9 cellular contexts compared by ENCODE assay signal in the genomic region with DNA sequence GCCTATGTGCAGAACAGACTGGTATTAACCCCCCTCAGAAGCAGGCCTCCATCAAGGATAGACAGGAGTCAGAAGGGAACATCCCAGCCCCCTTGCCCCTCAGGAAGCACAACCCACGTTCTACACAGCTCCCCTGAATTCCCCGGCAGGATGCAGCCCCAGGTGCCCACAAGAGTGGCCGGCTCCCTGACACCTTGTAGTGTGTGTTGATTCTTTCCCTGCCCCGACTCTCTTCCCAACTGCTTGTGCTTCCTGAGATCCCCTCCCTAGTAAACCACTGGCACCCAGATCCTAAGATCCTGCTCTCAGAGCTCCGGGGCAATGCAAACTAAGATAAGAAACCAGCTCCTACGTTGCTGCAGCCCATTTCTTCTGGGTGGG. TPM values are rescaled to one million over a fixed set of nuclear protein-coding genes. Genes with fewer than 3 reads are reported as not detected.
A peak's percentile ranks its signal among the peaks of the same experiment; 100 is the strongest.
DNase-seq lines count a peak whose midpoint lies in the region; ATAC-seq and TF ChIP-seq lines count a peak whose summit lies in the region.
"Had no signal": no experiment of that assay in that cellular context is flagged by ENCODE, and none has a peak within 500 bp of the region (broad histone marks: within the 10 kb centered on the region; RNA-seq: fewer than 3 reads in every experiment).

No MANE protein-coding gene starts in this region.

- TF ChIP-seq CTCF in activated CD8-positive, alpha-beta T cell treated with anti-CD3 and anti-CD28 coated beads for 36 hours (IDR thresholded peaks at IDR 0.05), result no peak
- TF ChIP-seq CTCF in left lung (IDR thresholded peaks at IDR 0.05) (no peak), thoracic aorta (IDR thresholded peaks at IDR 0.05) (no peak)

- H3K4me1 ChIP-seq in left lung (peaks cover 10 to 82% of the 10 kb centered on the region in 2 donors), thoracic aorta (ENCODE audit: control insufficient read depth in 1 of 2, low read depth in 2 of 2) (peaks cover 4 to 12% of the 10 kb centered on the region in 2 donors)

- H3K27me3 ChIP-seq in left lung (no peaks in the 10 kb centered on the region), thoracic aorta (replicated peaks; ENCODE audit: insufficient read depth) (no peaks in the 10 kb centered on the region)

- peaks cover 56% of the 10 kb centered on the region for H3K4me1 Mint-ChIP-seq in activated CD8-positive, alpha-beta T cell treated with anti-CD3 and anti-CD28 coated beads for 36 hours (ENCODE audit: low read depth)

- peaks cover 4% of the 10 kb centered on the region for H3K36me3 Mint-ChIP-seq in activated CD8-positive, alpha-beta T cell treated with anti-CD3 and anti-CD28 coated beads for 36 hours (ENCODE audit: low read depth)
- H3K36me3 Mint-ChIP-seq: WTC11 had no signal

- no peak overlapping the region for H3K4me3 ChIP-seq in left lung
- peak overlapping the region; percentile 68 for H3K4me3 ChIP-seq in thoracic aorta

- H3K36me3 ChIP-seq in left lung, result no peaks in the 10 kb centered on the region
- no peaks in the 10 kb centered on the region for H3K36me3 ChIP-seq in thoracic aorta

- H3K9me3 Mint-ChIP-seq in activated CD8-positive, alpha-beta T cell treated with anti-CD3 and anti-CD28 coated beads for 36 hours, result peaks cover 4% of the 10 kb centered on the region

- H3K27ac ChIP-seq in left lung, result peak overlapping the region; percentile 46 to 71
- no peak overlapping the region for H3K27ac ChIP-seq in thoracic aorta

- POLR2A ChIA-PET in activated CD8-positive, alpha-beta T cell treated with anti-CD3 and anti-CD28 coated beads for 36 hours (lab: Charles Lee), result interaction anchor here (1.0 to 1.5 kb wide), 2 partner anchors 15 to 174 kb away, joined by 3 to 5 read pairs; no protein-coding TSS in a partner anchor

- H3K9me3 ChIP-seq in left lung, result peaks cover 0 to 3% of the 10 kb centered on the region in 2 donors
- H3K9me3 ChIP-seq in thoracic aorta, result no peaks in the 10 kb centered on the region

- ATAC-seq in activated CD8-positive, alpha-beta T cell treated with anti-CD3 and anti-CD28 coated beads for 36 hours, result no peak
- ATAC-seq in left lung, result no peak
- ATAC-seq in thoracic aorta (ENCODE audit: insufficient number of reproducible peaks, low FRiP score, low read depth), result no peak
- ATAC-seq in GM18873 (IDR thresholded peaks at IDR 0.05; ENCODE audit: low FRiP score, unreplicated experiment), result no peak
- ATAC-seq: WTC11 had no signal

- intact Hi-C loops in activated CD8-positive, alpha-beta T cell treated with anti-CD3 and anti-CD28 coated beads for 36 hours (cut with micrococcal nuclease), result no loop called here
- intact Hi-C loops in left lung (cut with DNase I), result no loop called here

- no peaks in the 10 kb centered on the region for H3K27me3 Mint-ChIP-seq in activated CD8-positive, alpha-beta T cell treated with anti-CD3 and anti-CD28 coated beads for 36 hours

- H3K4me3 Mint-ChIP-seq in activated CD8-positive, alpha-beta T cell treated with anti-CD3 and anti-CD28 coated beads for 36 hours, result peak overlapping the region; percentile 60
- H3K4me3 Mint-ChIP-seq: WTC11 had no signal

- peak overlapping the region; percentile 74 for H3K27ac Mint-ChIP-seq in activated CD8-positive, alpha-beta T cell treated with anti-CD3 and anti-CD28 coated beads for 36 hours
- H3K27ac Mint-ChIP-seq: WTC11 had no signal

- peak; percentile 61 for DNase-seq in activated CD8-positive, alpha-beta memory T cell treated with anti-CD3 and anti-CD28 coated beads, Interleukin-2, amount 50 U/mL, for 48 hours
- DNase-seq in activated CD8-positive, alpha-beta memory T cell treated with anti-CD3 and anti-CD28 coated beads for 24 hours, result no peak
- peak; percentile 14 for DNase-seq in activated CD8-positive, alpha-beta T cell treated with anti-CD3 and anti-CD28 coated beads for 36 hours
- DNase-seq in left lung (no peak), thoracic aorta (ENCODE audit: low spot score) (no peak), EL (no peak), NCI-H1092 (lab: John Stamatoyannopoulos, UW) (no peak)

- CTCF ChIA-PET in activated CD8-positive, alpha-beta T cell treated with anti-CD3 and anti-CD28 coated beads for 36 hours (lab: Charles Lee), result interaction anchor here (0.7 to 1.8 kb wide), 8 partner anchors 9 to 213 kb away, joined by 3 to 11 read pairs (median 4); a partner anchor contains a TSS

RNA-seq across cellular contexts. Expression of a gene that starts 34.8 kb away (rescaled TPM):
- total RNA-seq in activated CD8-positive, alpha-beta T cell treated with anti-CD3 and anti-CD28 coated beads for 36 hours, result 100 to 1,000 TPM; 108 to 110 TPM
- total RNA-seq in left lung (100 to 1,000 TPM; 125 to 277 TPM), thoracic aorta (100 to 1,000 TPM; 124 to 146 TPM)

RNA-seq across cellular contexts. Expression of a gene that starts 46.7 kb away (rescaled TPM):
- 1 to 10 TPM; 8.2 to 9.5 TPM for total RNA-seq in activated CD8-positive, alpha-beta T cell treated with anti-CD3 and anti-CD28 coated beads for 36 hours
- total RNA-seq in left lung (10 to 100 TPM; 21.1 to 21.4 TPM), thoracic aorta (10 to 100 TPM; 14.6 to 21.4 TPM)

Comparison
In these comparisons a context has a peak if more than half of its experiments do, and no peak if none do; other contexts are left out.
1. DNase-seq: peak in activated CD8-positive, alpha-beta memory T cell treated with anti-CD3 and anti-CD28 coated beads, Interleukin-2, amount 50 U/mL, for 48 hours (single experiment) and activated CD8-positive, alpha-beta T cell treated with anti-CD3 and anti-CD28 coated beads for 36 hours (single experiment); none in activated CD8-positive, alpha-beta memory T cell treated with anti-CD3 and anti-CD28 coated beads for 24 hours (single experiment), left lung (0 of 2), thoracic aorta (single experiment), EL (single experiment) and NCI-H1092 (single experiment).
2. H3K27ac ChIP-seq: peak in left lung (2 of 2); none in thoracic aorta (0 of 2).